Comparison of ENCODE assay signal across 8 cellular contexts in the genomic region with DNA sequence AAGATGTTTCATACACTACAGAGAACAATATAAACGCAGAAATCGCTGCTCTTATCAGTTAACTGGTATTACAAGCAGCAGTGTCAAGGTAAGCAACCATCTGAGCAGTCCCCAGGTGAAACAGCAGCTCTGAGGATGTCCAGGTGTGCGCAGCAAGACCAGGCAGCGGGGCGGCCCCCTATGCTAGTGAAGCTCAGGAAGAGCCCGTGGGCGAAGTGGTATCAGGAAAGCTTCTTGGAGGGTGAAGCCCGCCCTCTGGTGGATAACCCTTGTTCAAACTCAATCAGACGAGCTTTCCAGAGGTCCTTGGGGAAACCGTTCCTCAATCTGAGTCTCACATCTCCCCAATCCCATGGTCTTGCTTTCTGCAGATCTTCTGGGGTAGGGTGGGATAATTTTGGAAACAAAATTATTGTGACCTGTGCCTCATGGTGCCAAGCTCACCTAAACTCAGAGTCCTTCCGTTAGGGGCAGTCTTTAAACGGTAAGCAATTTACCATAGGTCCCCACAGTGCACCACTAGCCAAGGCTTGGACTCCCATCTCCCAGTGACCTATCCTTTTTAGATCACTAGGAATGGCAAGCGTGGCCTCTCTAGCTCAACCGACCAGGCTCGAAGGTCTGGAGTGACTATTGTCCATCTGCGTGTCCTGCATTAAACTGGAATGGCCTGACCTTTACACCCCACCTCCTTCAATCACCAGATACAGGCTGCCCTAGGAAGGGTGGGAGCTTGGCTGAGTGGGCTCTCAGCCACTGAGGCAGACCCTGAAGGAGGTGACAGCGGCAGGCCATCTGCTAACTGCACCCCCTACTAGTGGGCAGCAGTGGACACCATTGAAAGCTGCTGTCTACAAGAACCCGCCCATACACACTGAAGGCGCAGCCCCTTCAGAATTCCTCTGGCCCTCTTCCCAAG. TPM values are rescaled to one million over a fixed set of nuclear protein-coding genes. Genes with fewer than 3 reads are reported as not detected.
DNase-seq lines count a peak whose midpoint lies in the region; ATAC-seq and TF ChIP-seq lines count a peak whose summit lies in the region.

No MANE protein-coding gene starts in this region.

- DNase-seq in AML-193 (lab: John Stamatoyannopoulos, UW): peak; percentile 62 to 67
- peak; percentile 84 to 88 for DNase-seq in HAP-1 (ENCODE audit: low spot score in 2 of 2)
- DNase-seq in NCI-H226: peak; percentile 59
- DNase-seq in activated B cell treated with CpG ODN at 0.5 μM for 24 hours: no peak
- peak; percentile 88 to 89 for DNase-seq in cardiac fibroblast (ENCODE audit: low read depth in 2 of 2)
- no peak for DNase-seq in kidney epithelial cell (ENCODE audit: low read depth)
- peak; percentile 51 to 75 for DNase-seq in stimulated activated CD4-positive, alpha-beta T cell treated with anti-CD3 and anti-CD28 coated beads, Interleukin-1b, Interleukin-23, amount 100 ng/mL, for 4 hours (ENCODE audit: low read depth in 2 of 2)

- intact Hi-C loops in activated B cell treated with CpG ODN at 0.5 μM for 24 hours (cut with micrococcal nuclease): loop anchor here (1.0 kb wide), 3 partner anchors 40 to 250 kb away; no protein-coding TSS in a partner anchor

- in situ Hi-C loops in HAP-1 (cut with MboI; ENCODE audit: low sequenced_read_pairs): loop anchor here (5.0 kb wide), 1 partner anchor 38 kb away; no protein-coding TSS in a partner anchor

- H3K27me3 ChIP-seq in HAP-1 (ENCODE audit: low read depth) (0 out of 2 replicates have a peak, but pooled peaks cover 2% of the 10 kb centered on the region), kidney epithelial cell (ENCODE audit: control insufficient read depth, insufficient read depth, low read length) (peaks cover 2% of the 10 kb centered on the region)

- CTCF ChIA-PET in activated B cell treated with CpG ODN at 0.5 μM for 24 hours (lab: Charles Lee): interaction anchor here (0.5 to 5.8 kb wide), 32 partner anchors 8 to 276 kb away, joined by 3 to 126 read pairs (median 4); a partner anchor contains a TSS

- peaks cover 3% of the 10 kb centered on the region for H3K4me1 Mint-ChIP-seq in activated B cell treated with CpG ODN at 0.5 μM for 24 hours

- H3K4me3 ChIP-seq in HAP-1 (no peak overlapping the region), cardiac fibroblast (replicated peaks in 1 of 2; ENCODE audit: low read depth in 2 of 2, low read length in 2 of 2) (no peak overlapping the region), kidney epithelial cell (ENCODE audit: low read depth, low read length) (no peak overlapping the region)

- POLR2A ChIA-PET in activated B cell treated with CpG ODN at 0.5 μM for 24 hours (lab: Charles Lee): interaction anchor here (0.6 to 1.3 kb wide), 3 partner anchors 17 to 174 kb away, joined by 3 to 5 read pairs (median 4); no protein-coding TSS in a partner anchor

- peaks cover 15% of the 10 kb centered on the region for H3K27me3 Mint-ChIP-seq in activated B cell treated with CpG ODN at 0.5 μM for 24 hours

- no peaks in the 10 kb centered on the region for H3K9me3 ChIP-seq in HAP-1

- TF ChIP-seq CTCF in activated B cell treated with CpG ODN at 0.5 μM for 24 hours (IDR thresholded peaks at IDR 0.05) (peak; percentile 50), cardiac fibroblast (IDR thresholded peaks at IDR 0.05; ENCODE audit: low read depth, low read length) (peak; percentile 71), kidney epithelial cell (IDR thresholded peaks at IDR 0.05; ENCODE audit: insufficient read depth, low read length, poor library complexity, severe bottlenecking) (peak; percentile 70)

- no peaks in the 10 kb centered on the region for H3K9me3 Mint-ChIP-seq in activated B cell treated with CpG ODN at 0.5 μM for 24 hours

- H3K36me3 Mint-ChIP-seq in activated B cell treated with CpG ODN at 0.5 μM for 24 hours (ENCODE audit: low read depth): no peaks in the 10 kb centered on the region

- no peak overlapping the region for H3K4me3 Mint-ChIP-seq in activated B cell treated with CpG ODN at 0.5 μM for 24 hours

- ATAC-seq in activated B cell treated with CpG ODN at 0.5 μM for 24 hours (ENCODE audit: low read depth) (peak; percentile 69), HG03139 (IDR thresholded peaks at IDR 0.05; ENCODE audit: unreplicated experiment) (no peak)

- no peaks in the 10 kb centered on the region for H3K4me1 ChIP-seq in HAP-1

- no peaks in the 10 kb centered on the region for H3K36me3 ChIP-seq in HAP-1 (replicated peaks)
- H3K36me3 ChIP-seq in kidney epithelial cell (ENCODE audit: control insufficient read depth, insufficient read depth, low read length): no peaks in the 10 kb centered on the region

- no peak overlapping the region for H3K27ac Mint-ChIP-seq in activated B cell treated with CpG ODN at 0.5 μM for 24 hours

RNA-seq across cellular contexts. Expression of a gene that starts 13.6 kb away (rescaled TPM):
- total RNA-seq in activated B cell treated with CpG ODN at 0.5 μM for 24 hours: not detected in 2 replicates
- total RNA-seq in kidney epithelial cell: 0.07 and 0.79 TPM in 2 replicates

RNA-seq across cellular contexts. Expression of a gene that starts 23.5 kb away (rescaled TPM):
- not detected in 2 replicates for total RNA-seq in activated B cell treated with CpG ODN at 0.5 μM for 24 hours
- total RNA-seq in kidney epithelial cell: not detected in 2 replicates

RNA-seq across cellular contexts. Expression of a gene that starts 24.4 kb away (rescaled TPM):
- total RNA-seq in activated B cell treated with CpG ODN at 0.5 μM for 24 hours (36.0 and 37.1 TPM in 2 replicates), kidney epithelial cell (53.0 and 73.8 TPM in 2 replicates)

RNA-seq across cellular contexts. Expression of a gene that starts 26.3 kb away (rescaled TPM):
- total RNA-seq in activated B cell treated with CpG ODN at 0.5 μM for 24 hours: not detected in 2 replicates
- not detected in 2 replicates for total RNA-seq in kidney epithelial cell

RNA-seq across cellular contexts. Expression of a gene that starts 32.0 kb away (rescaled TPM):
- 2.7 and 4.8 TPM in 2 replicates for total RNA-seq in activated B cell treated with CpG ODN at 0.5 μM for 24 hours
- total RNA-seq in kidney epithelial cell: 15.2 and 16.8 TPM in 2 replicates

Comparison
In these comparisons a context has a peak if more than half of its experiments do, and no peak if none do; other contexts are left out.
1. DNase-seq: peak in AML-193 (2 of 2), HAP-1 (2 of 2), NCI-H226 (single experiment), cardiac fibroblast (2 of 2) and stimulated activated CD4-positive, alpha-beta T cell treated with anti-CD3 and anti-CD28 coated beads, Interleukin-1b, Interleukin-23, amount 100 ng/mL, for 4 hours (2 of 2); none in activated B cell treated with CpG ODN at 0.5 μM for 24 hours (single experiment) and kidney epithelial cell (single experiment).
2. Peak in every context shown above with its lines, with median percentiles within 50 percentile points of each other: CTCF ChIP-seq.